ENCODE assay signal across 1 cellular context in the genomic region with DNA sequence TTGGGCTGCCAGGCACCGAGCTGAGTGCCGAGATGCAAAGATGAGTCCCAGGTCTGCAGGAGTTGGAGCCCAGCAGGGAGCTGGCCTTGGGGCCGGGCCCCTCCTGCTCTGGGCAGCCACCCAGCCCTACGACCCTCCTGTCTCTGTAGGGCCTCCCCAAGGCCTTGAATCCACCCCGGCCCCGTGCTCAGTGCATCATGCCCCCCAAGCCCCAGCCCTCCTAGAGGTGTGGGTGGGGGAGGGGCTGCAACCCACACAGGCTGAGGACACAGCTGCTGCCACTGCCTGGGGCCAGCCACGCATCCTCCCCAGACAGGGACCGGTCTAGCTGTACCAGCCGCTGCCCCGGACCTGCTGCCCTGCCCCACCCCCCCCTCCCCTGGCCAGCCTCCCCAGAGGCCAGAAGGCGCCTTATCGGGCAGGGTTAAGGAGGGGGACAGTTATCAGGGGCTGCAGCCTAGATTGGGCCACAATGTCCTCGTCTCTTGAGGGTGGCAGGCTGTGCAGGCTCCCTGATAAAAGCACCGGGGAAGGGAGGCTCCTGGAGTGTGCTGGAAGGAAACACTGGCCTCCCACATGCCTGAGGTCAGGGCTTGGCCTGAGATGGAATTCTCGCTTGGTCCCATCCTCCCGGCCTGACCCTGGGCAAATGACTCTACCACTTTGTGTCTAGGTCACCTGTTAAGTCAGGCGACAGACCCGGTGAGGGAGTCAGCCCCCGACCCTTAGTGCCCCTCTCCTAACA.
TF ChIP-seq lines count a peak whose summit lies in the region.

No MANE protein-coding gene starts in this region.

TF ChIP-seq in SK-N-SH treated with all-trans-retinoic acid at 6 μM for 48 hours, 23 proteins besides CTCF, POLR2A, EP300 and RAD21 (continued from another document):
- TF ChIP-seq ZC3H10 (CRISPR knock-in tag; IDR thresholded peaks at IDR 0.05) (no peak), ESRRG (CRISPR knock-in tag; IDR thresholded peaks at IDR 0.05) (no peak), PPARA (CRISPR knock-in tag; IDR thresholded peaks at IDR 0.05; ENCODE audit: borderline replicate concordance) (no peak), TCF4 (CRISPR knock-in tag; IDR thresholded peaks at IDR 0.05; ENCODE audit: borderline replicate concordance) (no peak)
- TF ChIP-seq, protein P1, sequence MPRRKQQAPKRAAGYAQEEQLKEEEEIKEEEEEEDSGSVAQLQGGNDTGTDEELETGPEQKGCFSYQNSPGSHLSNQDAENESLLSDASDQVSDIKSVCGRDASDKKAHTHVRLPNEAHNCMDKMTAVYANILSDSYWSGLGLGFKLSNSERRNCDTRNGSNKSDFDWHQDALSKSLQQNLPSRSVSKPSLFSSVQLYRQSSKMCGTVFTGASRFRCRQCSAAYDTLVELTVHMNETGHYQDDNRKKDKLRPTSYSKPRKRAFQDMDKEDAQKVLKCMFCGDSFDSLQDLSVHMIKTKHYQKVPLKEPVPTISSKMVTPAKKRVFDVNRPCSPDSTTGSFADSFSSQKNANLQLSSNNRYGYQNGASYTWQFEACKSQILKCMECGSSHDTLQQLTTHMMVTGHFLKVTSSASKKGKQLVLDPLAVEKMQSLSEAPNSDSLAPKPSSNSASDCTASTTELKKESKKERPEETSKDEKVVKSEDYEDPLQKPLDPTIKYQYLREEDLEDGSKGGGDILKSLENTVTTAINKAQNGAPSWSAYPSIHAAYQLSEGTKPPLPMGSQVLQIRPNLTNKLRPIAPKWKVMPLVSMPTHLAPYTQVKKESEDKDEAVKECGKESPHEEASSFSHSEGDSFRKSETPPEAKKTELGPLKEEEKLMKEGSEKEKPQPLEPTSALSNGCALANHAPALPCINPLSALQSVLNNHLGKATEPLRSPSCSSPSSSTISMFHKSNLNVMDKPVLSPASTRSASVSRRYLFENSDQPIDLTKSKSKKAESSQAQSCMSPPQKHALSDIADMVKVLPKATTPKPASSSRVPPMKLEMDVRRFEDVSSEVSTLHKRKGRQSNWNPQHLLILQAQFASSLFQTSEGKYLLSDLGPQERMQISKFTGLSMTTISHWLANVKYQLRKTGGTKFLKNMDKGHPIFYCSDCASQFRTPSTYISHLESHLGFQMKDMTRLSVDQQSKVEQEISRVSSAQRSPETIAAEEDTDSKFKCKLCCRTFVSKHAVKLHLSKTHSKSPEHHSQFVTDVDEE (CRISPR knock-in tag; IDR thresholded peaks at IDR 0.05) = no peak
